Comparison of ENCODE assay signal across 9 cellular contexts in genomic region chr2:136874258-136874657, GRCh38.
A peak's percentile ranks its signal among the peaks of the same experiment; 100 is the strongest.
DNase-seq lines count a peak whose midpoint lies in the region; ATAC-seq and TF ChIP-seq lines count a peak whose summit lies in the region.
"Had no signal": no experiment of that assay in that cellular context is flagged by ENCODE, and none has a peak within 500 bp of the region (broad histone marks: within the 10 kb centered on the region; RNA-seq: fewer than 3 reads in every experiment).

No MANE protein-coding gene starts in this region.

- no peak for TF ChIP-seq POLR2A in esophagus squamous epithelium (IDR thresholded peaks at IDR 0.05)

- WGBS in esophagus squamous epithelium, 2 donors = 60 to 63% methylated on average over 6 of the region's 6 CpGs

- H3K27me3 ChIP-seq in RWPE2 (ENCODE audit: insufficient read depth, poor library complexity, severe bottlenecking) (no peaks in the 10 kb centered on the region), esophagus squamous epithelium (no peaks in the 10 kb centered on the region)

- no peaks in the 10 kb centered on the region for H3K9me3 ChIP-seq in RWPE2 (ENCODE audit: severe bottlenecking)
- no peaks in the 10 kb centered on the region for H3K9me3 ChIP-seq in esophagus squamous epithelium

- H3K27ac ChIP-seq in RWPE2 (ENCODE audit: poor library complexity, severe bottlenecking) (no peak overlapping the region), esophagus squamous epithelium (no peak overlapping the region)

- no peak overlapping the region for H3K27ac Mint-ChIP-seq in stimulated activated memory B cell treated with anti-CD40 and anti-IgM and Interleukin-4, amounts not matched to agents 10 μg/mL and 1 μg/mL and 100 μg/mL, for 72 hours
- H3K27ac Mint-ChIP-seq: naive B cell had no signal

- no peak for ATAC-seq in RWPE2 (ENCODE audit: low read depth)
- ATAC-seq in stimulated activated memory B cell treated with anti-CD40 and anti-IgM and Interleukin-4, amounts not matched to agents 10 μg/mL and 1 μg/mL and 100 μg/mL, for 72 hours = no peak
- ATAC-seq in HG02885 (IDR thresholded peaks at IDR 0.05; ENCODE audit: poor library complexity, unreplicated experiment) = no peak

- no peak overlapping the region for H3K4me3 Mint-ChIP-seq in stimulated activated memory B cell treated with anti-CD40 and anti-IgM and Interleukin-4, amounts not matched to agents 10 μg/mL and 1 μg/mL and 100 μg/mL, for 72 hours
- H3K4me3 Mint-ChIP-seq: naive B cell had no signal

- H3K36me3 Mint-ChIP-seq in stimulated activated memory B cell treated with anti-CD40 and anti-IgM and Interleukin-4, amounts not matched to agents 10 μg/mL and 1 μg/mL and 100 μg/mL, for 72 hours = no peaks in the 10 kb centered on the region
- H3K36me3 Mint-ChIP-seq: naive B cell had no signal

- TF ChIP-seq CTCF in RWPE2 (IDR thresholded peaks at IDR 0.05; ENCODE audit: poor library complexity, severe bottlenecking) = peak; percentile 26
- peak in 1 of 6 experiments; percentile 35 for TF ChIP-seq CTCF in esophagus squamous epithelium (IDR thresholded peaks at IDR 0.05)

- H3K4me3 ChIP-seq in RWPE2 (ENCODE audit: severe bottlenecking) (no peak overlapping the region), esophagus squamous epithelium (no peak overlapping the region)

- intact Hi-C loops in esophagus squamous epithelium (cut with DNase I) = no loop called here

- peak; percentile 57 for DNase-seq in GM03348 (ENCODE audit: low spot score)
- peak; percentile 16 for DNase-seq in HK-2 (ENCODE audit: unreplicated experiment)
- no peak for DNase-seq in RWPE2 (ENCODE audit: low spot score)
- DNase-seq in kidney glomerular epithelial cell (lab: John Stamatoyannopoulos, UW) = peak; percentile 15
- DNase-seq in middle frontal gyrus (ENCODE audit: extremely low spot score, low spot score) = no peak
- no peak for DNase-seq in esophagus squamous epithelium (lab: John Stamatoyannopoulos, UW)
- DNase-seq: naive B cell had no signal

- no peaks in the 10 kb centered on the region for H3K36me3 ChIP-seq in RWPE2 (ENCODE audit: low read depth)
- no peaks in the 10 kb centered on the region for H3K36me3 ChIP-seq in esophagus squamous epithelium

- no peaks in the 10 kb centered on the region for H3K4me1 Mint-ChIP-seq in stimulated activated memory B cell treated with anti-CD40 and anti-IgM and Interleukin-4, amounts not matched to agents 10 μg/mL and 1 μg/mL and 100 μg/mL, for 72 hours
- H3K4me1 Mint-ChIP-seq: naive B cell had no signal

- no peaks in the 10 kb centered on the region for H3K27me3 Mint-ChIP-seq in stimulated activated memory B cell treated with anti-CD40 and anti-IgM and Interleukin-4, amounts not matched to agents 10 μg/mL and 1 μg/mL and 100 μg/mL, for 72 hours
- H3K27me3 Mint-ChIP-seq: naive B cell had no signal

- H3K4me1 ChIP-seq in RWPE2 (ENCODE audit: insufficient read depth, poor library complexity, severe bottlenecking) (no peaks in the 10 kb centered on the region), esophagus squamous epithelium (no peaks in the 10 kb centered on the region)

- H3K9me3 Mint-ChIP-seq in stimulated activated memory B cell treated with anti-CD40 and anti-IgM and Interleukin-4, amounts not matched to agents 10 μg/mL and 1 μg/mL and 100 μg/mL, for 72 hours = no peaks in the 10 kb centered on the region

Comparison
In these comparisons a context has a peak if more than half of its experiments do, and no peak if none do; other contexts are left out.
1. DNase-seq: peak in GM03348 (single experiment), HK-2 (single experiment) and kidney glomerular epithelial cell (single experiment); none in RWPE2 (single experiment), middle frontal gyrus (single experiment) and esophagus squamous epithelium (single experiment).